ENCODE assay signal across 21 cellular contexts in the genomic region with DNA sequence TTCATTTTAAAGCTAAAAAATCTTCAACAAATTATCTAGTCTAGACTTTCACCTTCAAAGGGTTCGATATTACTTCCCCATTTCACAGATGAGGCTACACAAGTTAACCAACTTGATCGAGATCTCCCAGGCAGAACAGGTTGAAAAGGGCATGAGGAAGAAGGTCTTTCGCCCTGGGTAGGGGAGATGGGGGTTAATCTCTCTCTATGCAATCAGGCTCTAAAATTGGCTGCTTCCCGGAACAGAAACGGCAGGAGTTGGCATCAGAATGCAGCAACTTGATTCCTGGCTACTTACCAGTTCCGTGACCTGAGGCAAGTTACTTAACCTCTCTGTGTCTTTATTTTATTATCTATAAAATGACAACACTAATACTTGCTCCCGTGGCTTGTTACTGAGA.
DNase-seq lines count a peak whose midpoint lies in the region; ATAC-seq and TF ChIP-seq lines count a peak whose summit lies in the region.
"Had no signal": no experiment of that assay in that cellular context is flagged by ENCODE, and none has a peak within 500 bp of the region (broad histone marks: within the 10 kb centered on the region; RNA-seq: fewer than 3 reads in every experiment).

No MANE protein-coding gene starts in this region.

- H3K4me1 ChIP-seq in BLaER1 treated with 17β-estradiol and CSF1 and Interleukin-3, amounts not matched to agents 10 nM and 100 nM = peaks cover 45 to 73% (median 61%) of the 10 kb centered on the region in 10 experiments
- peaks cover 83% of the 10 kb centered on the region for H3K4me1 ChIP-seq in OCI-LY3 (ENCODE audit: low read length)

- TF ChIP-seq CTCF in GM20000 (IDR thresholded peaks at IDR 0.05; ENCODE audit: extremely low read depth, missing control alignments) (no peak), OCI-LY3 (IDR thresholded peaks at IDR 0.05; ENCODE audit: low read depth, low read length) (no peak), nephron progenitor cell (IDR thresholded peaks at IDR 0.05) (no peak)

- no peaks in the 10 kb centered on the region for H3K36me3 ChIP-seq in BLaER1 treated with 17β-estradiol and CSF1 and Interleukin-3, amounts not matched to agents 10 nM and 100 nM
- H3K36me3 ChIP-seq in OCI-LY3 (replicated peaks; ENCODE audit: low read depth, low read length) = no peaks in the 10 kb centered on the region
- H3K36me3 ChIP-seq: neural progenitor cell, prostate gland, tibial artery had no signal

- no peaks in the 10 kb centered on the region for H3K4me1 Mint-ChIP-seq in nephron progenitor cell
- H3K4me1 Mint-ChIP-seq: brain had no signal

- H3K79me2 ChIP-seq in OCI-LY3 (ENCODE audit: low read length) = no peaks in the 10 kb centered on the region

- no peak overlapping the region for H3K27ac ChIP-seq in BLaER1 treated with 17β-estradiol and CSF1 and Interleukin-3, amounts not matched to agents 10 nM and 100 nM
- H3K27ac ChIP-seq in OCI-LY3 (ENCODE audit: low read length) = peak overlapping the region; percentile 71
- H3K27ac ChIP-seq: neural progenitor cell, prostate gland, tibial artery had no signal

- no peak overlapping the region for H2AFZ ChIP-seq in OCI-LY3 (ENCODE audit: low read depth, low read length)
- H2AFZ ChIP-seq: neural progenitor cell had no signal

- no peak for ATAC-seq in HG02571 (IDR thresholded peaks at IDR 0.05; ENCODE audit: unreplicated experiment)
- ATAC-seq: activated naive CD8-positive, alpha-beta T cell treated with anti-CD3 and anti-CD28 coated beads, Interleukin-2, amount 50 U/mL, for 24 hours; CD8-positive, alpha-beta T cell; HepG2; left colon had no signal

- no peak overlapping the region for H3K27ac Mint-ChIP-seq in nephron progenitor cell
- H3K27ac Mint-ChIP-seq: activated naive CD8-positive, alpha-beta T cell treated with anti-CD3 and anti-CD28 coated beads, Interleukin-2, amount 50 U/mL, for 24 hours; brain; CD8-positive, alpha-beta T cell; mesothelial cell of epicardium; neural progenitor cell had no signal

- DNase-seq in GM20000 (ENCODE audit: low spot score) (peak; percentile 45), germinal center (ENCODE audit: low spot score) (peak; percentile 60), DMS153 (lab: John Stamatoyannopoulos, UW) (no peak), nephron progenitor cell (no peak)
- no peak for DNase-seq in activated CD8-positive, alpha-beta memory T cell treated with anti-CD3 and anti-CD28 coated beads, Interleukin-2, amount 50 U/mL, for 4 hours
- DNase-seq: activated CD4-positive, alpha-beta T cell treated with anti-CD3 and anti-CD28 coated beads for 48 hours; activated effector memory CD4-positive, alpha-beta T cell treated with Interleukin-2 at 50 U/mL for 16 hours; activated naive CD8-positive, alpha-beta T cell treated with anti-CD3 and anti-CD28 coated beads, Interleukin-2, amount 50 U/mL, for 24 hours; CD8-positive, alpha-beta T cell; left colon; stimulated activated CD4-positive, alpha-beta T cell treated with anti-CD3 and anti-CD28 coated beads, Interleukin-2, amount 100 ng/mL, for 24 hours; stimulated activated naive CD4-positive, alpha-beta T cell treated with Interleukin-2 at 50 U/mL for 16 hours; tibial artery had no signal

- H3K4me2 ChIP-seq in BLaER1 treated with 17β-estradiol and CSF1 and Interleukin-3, amounts not matched to agents 10 nM and 100 nM = peak overlapping the region in 9 of 11 experiments; percentile 70 to 85 (median 80); a peak in 16 of 22 replicates
- peak overlapping the region; percentile 97 for H3K4me2 ChIP-seq in OCI-LY3 (ENCODE audit: low read length)

- H4K20me1 ChIP-seq in BLaER1 treated with 17β-estradiol and CSF1 and Interleukin-3, amounts not matched to agents 10 nM and 100 nM = peaks cover 0 to 35% (median 0%) of the 10 kb centered on the region in 11 experiments; a peak in 8 of 22 replicates
- H4K20me1 ChIP-seq in OCI-LY3 (ENCODE audit: insufficient read depth, low read length) = no peaks in the 10 kb centered on the region

- H3K4me3 ChIP-seq in BLaER1 treated with 17β-estradiol and CSF1 and Interleukin-3, amounts not matched to agents 10 nM and 100 nM = no peak overlapping the region
- H3K4me3 ChIP-seq in OCI-LY3 (ENCODE audit: low read length) = peak overlapping the region; percentile 39
- H3K4me3 ChIP-seq: neural progenitor cell, prostate gland, tibial artery had no signal

- peaks cover 77 to 100% (median 92%) of the 10 kb centered on the region in 11 experiments for H3K27me3 ChIP-seq in BLaER1 treated with 17β-estradiol and CSF1 and Interleukin-3, amounts not matched to agents 10 nM and 100 nM
- peaks cover 61% of the 10 kb centered on the region for H3K27me3 ChIP-seq in OCI-LY3 (ENCODE audit: low read depth, low read length)

- peaks cover 8% of the 10 kb centered on the region for H3K27me3 Mint-ChIP-seq in nephron progenitor cell (ENCODE audit: low read depth, poor library complexity)

- H3K9ac ChIP-seq in BLaER1 treated with 17β-estradiol and CSF1 and Interleukin-3, amounts not matched to agents 10 nM and 100 nM = no peak overlapping the region
- peak overlapping the region; percentile 8; the same call in 1 of the 2 replicates for H3K9ac ChIP-seq in OCI-LY3 (ENCODE audit: low read length)
- H3K9ac ChIP-seq: neural progenitor cell had no signal

- no peaks in the 10 kb centered on the region for H3K9me3 Mint-ChIP-seq in nephron progenitor cell
- H3K9me3 Mint-ChIP-seq: activated naive CD8-positive, alpha-beta T cell treated with anti-CD3 and anti-CD28 coated beads, Interleukin-2, amount 50 U/mL, for 24 hours; CD8-positive, alpha-beta T cell; mesothelial cell of epicardium; neural progenitor cell had no signal

- no peak overlapping the region for H3K4me3 Mint-ChIP-seq in nephron progenitor cell
- H3K4me3 Mint-ChIP-seq: activated naive CD8-positive, alpha-beta T cell treated with anti-CD3 and anti-CD28 coated beads, Interleukin-2, amount 50 U/mL, for 24 hours; brain; CD8-positive, alpha-beta T cell; mesothelial cell of epicardium; neural progenitor cell had no signal

- H3K36me3 Mint-ChIP-seq in nephron progenitor cell (ENCODE audit: low read depth) = no peaks in the 10 kb centered on the region
- H3K36me3 Mint-ChIP-seq: brain; CD8-positive, alpha-beta T cell; mesothelial cell of epicardium; neural progenitor cell had no signal

- no peaks in the 10 kb centered on the region for H3K9me3 ChIP-seq in BLaER1 treated with 17β-estradiol and CSF1 and Interleukin-3, amounts not matched to agents 10 nM and 100 nM (replicated peaks in 1 of 11)
- no peaks in the 10 kb centered on the region for H3K9me3 ChIP-seq in OCI-LY3 (ENCODE audit: insufficient read depth, low read length)
- H3K9me3 ChIP-seq: prostate gland, tibial artery had no signal

Comparison
In these comparisons a context has a peak if more than half of its experiments do, and no peak if none do; other contexts are left out.
1. DNase-seq: peak in GM20000 (single experiment) and germinal center (single experiment); none in DMS153 (single experiment), activated CD8-positive, alpha-beta memory T cell treated with anti-CD3 and anti-CD28 coated beads, Interleukin-2, amount 50 U/mL, for 4 hours (single experiment) and nephron progenitor cell (single experiment).